Comparison of ENCODE assay signal across 8 cellular contexts in genomic region chr6:27518881-27519795, GRCh38. TPM values are rescaled to one million over a fixed set of nuclear protein-coding genes. Genes with fewer than 3 reads are reported as not detected.
DNase-seq lines count a peak whose midpoint lies in the region; ATAC-seq and TF ChIP-seq lines count a peak whose summit lies in the region.

No MANE protein-coding gene starts in this region.

- no peaks in the 10 kb centered on the region for H3K36me3 ChIP-seq in SJCRH30
- no peaks in the 10 kb centered on the region for H3K36me3 ChIP-seq in tibial nerve

- H3K36me3 Mint-ChIP-seq in activated naive CD4-positive, alpha-beta T cell treated with anti-CD3 and anti-CD28 coated beads, Interleukin-2, amount 50 U/mL, for 72 hours = peaks cover 0 to 5% of the 10 kb centered on the region in 2 donors

- H3K27ac Mint-ChIP-seq in activated naive CD4-positive, alpha-beta T cell treated with anti-CD3 and anti-CD28 coated beads, Interleukin-2, amount 50 U/mL, for 72 hours = peak overlapping the region; percentile 96 to 100

- H3K4me1 ChIP-seq in SJCRH30 (no peaks in the 10 kb centered on the region), tibial nerve (peaks cover 0 to 13% (median 9%) of the 10 kb centered on the region in 4 donors)

- H3K4me3 ChIP-seq in SJCRH30 (peak overlapping the region; percentile 70), tibial nerve (peak overlapping the region; percentile 66 to 85 (median 72))

- no peak for TF ChIP-seq POLR2A in tibial nerve (IDR thresholded peaks at IDR 0.05)

- peak; percentile 58 for ATAC-seq in GM21619 (IDR thresholded peaks at IDR 0.05; ENCODE audit: unreplicated experiment)
- peak; percentile 85 for ATAC-seq in activated naive CD4-positive, alpha-beta T cell treated with anti-CD3 and anti-CD28 coated beads, Interleukin-2, amount 50 U/mL, for 72 hours

- no peak overlapping the region; the same call in 1 of the 2 replicates for H3K27ac ChIP-seq in SJCRH30
- peak overlapping the region; percentile 82 to 96 (median 92) for H3K27ac ChIP-seq in tibial nerve

- peak in 1 of 2 donors; percentile 40 for TF ChIP-seq EP300 in tibial nerve (IDR thresholded peaks at IDR 0.05)

- H3K9me3 ChIP-seq in SJCRH30 (replicated peaks) = no peaks in the 10 kb centered on the region
- H3K9me3 ChIP-seq in tibial nerve = no peaks in the 10 kb centered on the region

- TF ChIP-seq CTCF in LNCAP (IDR thresholded peaks at IDR 0.05) (peak; percentile 71), tibial nerve (IDR thresholded peaks at IDR 0.05) (peak; percentile 63 to 81 (median 66))

- DNase-seq in DMS153 treated with DMSO at 0.1 percent for 48 hours (lab: John Stamatoyannopoulos, UW; ENCODE audit: unreplicated experiment) = peak; percentile 60
- peak; percentile 55 to 83 for DNase-seq in SJCRH30
- DNase-seq in activated naive CD4-positive, alpha-beta T cell treated with anti-CD3 and anti-CD28 coated beads, Interleukin-2, amount 50 U/mL, for 72 hours (ENCODE audit: low spot score in 2 of 2) = peak; percentile 67 to 69
- peak; percentile 82 for DNase-seq in glomerular endothelial cell (ENCODE audit: extremely low read depth, low read depth, low spot score)
- DNase-seq in occipital lobe (lab: John Stamatoyannopoulos, UW) = peak; percentile 59
- peak; percentile 29 to 85 for DNase-seq in tibial nerve (ENCODE audit: low spot score in 2 of 2)

- 0 to 1% methylated on average over 41 to 42 of the region's 42 CpGs for WGBS in tibial nerve, 2 donors

- H3K27me3 ChIP-seq in SJCRH30 = 0 out of 2 replicates have a peak, but pooled peaks cover 3% of the 10 kb centered on the region
- H3K27me3 ChIP-seq in tibial nerve = peaks cover 0 to 15% of the 10 kb centered on the region in 2 donors

- no peaks in the 10 kb centered on the region for H3K9me3 Mint-ChIP-seq in activated naive CD4-positive, alpha-beta T cell treated with anti-CD3 and anti-CD28 coated beads, Interleukin-2, amount 50 U/mL, for 72 hours

RNA-seq across cellular contexts. Expression of gene ZNF184, which starts 46.2 kb away (rescaled TPM):
- total RNA-seq in SJCRH30 (2014; rRNA removed; shearing (Covaris generic)) = 18.0 and 18.9 TPM in 2 replicates
- total RNA-seq in activated naive CD4-positive, alpha-beta T cell treated with anti-CD3 and anti-CD28 coated beads, Interleukin-2, amount 50 U/mL, for 72 hours = 10 to 100 TPM; 10.2 to 15.4 TPM
- 4.6 and 6.1 TPM in 2 replicates for total RNA-seq in glomerular endothelial cell
- total RNA-seq in occipital lobe = 30.3 TPM
- 10 to 100 TPM in 2 of 4 donors, 1 to 10 TPM in 2; 6.1 to 10.7 (median 8.9) TPM for total RNA-seq in tibial nerve
